In genomic region chr3:123657578-123657977, GRCh38 we compare ENCODE assay signal across 13 cellular contexts.
DNase-seq lines count a peak whose midpoint lies in the region; ATAC-seq and TF ChIP-seq lines count a peak whose summit lies in the region.
"Had no signal": no experiment of that assay in that cellular context is flagged by ENCODE, and none has a peak within 500 bp of the region (broad histone marks: within the 10 kb centered on the region; RNA-seq: fewer than 3 reads in every experiment).

No MANE protein-coding gene starts in this region.

- H3K4me3 ChIP-seq in muscle layer of colon (ENCODE audit: low read depth in 1 of 2, low read length in 2 of 2) (no peak overlapping the region), thyroid gland (replicated peaks in 1 of 3) (no peak overlapping the region)

- H3K36me3 ChIP-seq in muscle layer of colon (ENCODE audit: insufficient read depth, low read length) (peaks cover 71% of the 10 kb centered on the region), thyroid gland (no peaks in the 10 kb centered on the region)
- H3K36me3 ChIP-seq: BE2C had no signal

- H3K4me1 ChIP-seq in muscle layer of colon (ENCODE audit: insufficient read depth, low read length): peaks cover 95% of the 10 kb centered on the region
- peaks cover 67 to 72% of the 10 kb centered on the region in 2 donors for H3K4me1 ChIP-seq in thyroid gland

- H3K9me3 ChIP-seq in muscle layer of colon (ENCODE audit: low read length) (no peaks in the 10 kb centered on the region), thyroid gland (no peaks in the 10 kb centered on the region)

- H3K27ac ChIP-seq in angular gyrus (ENCODE audit: low read depth, low read length) (peak overlapping the region; percentile 37), muscle layer of colon (ENCODE audit: low read depth, low read length) (peak overlapping the region; percentile 89), thyroid gland (peak overlapping the region; percentile 87 to 99 (median 94))

- no peak for ATAC-seq in HG03378 (IDR thresholded peaks at IDR 0.05; ENCODE audit: unreplicated experiment)

- whole genome bisulfite sequencing in thyroid gland, 2 donors: 72 to 76% methylated on average over 5 of the region's 5 CpGs

- no peak for TF ChIP-seq POLR2A in thyroid gland (IDR thresholded peaks at IDR 0.05)

- H3K27me3 ChIP-seq in muscle layer of colon (ENCODE audit: control insufficient read depth in 1 of 2, insufficient read depth in 2 of 2, low read length in 2 of 2) (no peaks in the 10 kb centered on the region), thyroid gland (no peaks in the 10 kb centered on the region)
- H3K27me3 ChIP-seq: BE2C had no signal

- H3K9ac ChIP-seq in muscle layer of colon (ENCODE audit: low read length): no peak overlapping the region

- TF ChIP-seq CTCF in thyroid gland (IDR thresholded peaks at IDR 0.05): no peak

- DNase-seq in fibroblast of gingiva (ENCODE audit: low read depth): peak; percentile 52
- no peak for DNase-seq in thyroid gland
- DNase-seq in NCI-H774 (lab: John Stamatoyannopoulos, UW): no peak
- DNase-seq in GF-D8 (lab: John Stamatoyannopoulos, UW): no peak
- no peak for DNase-seq in AML-193 (lab: John Stamatoyannopoulos, UW)
- DNase-seq: BE2C, glutamatergic neuron, Karpas-422, NCI-H1694 treated with DMSO at 0.1 percent for 48 hours, NCI-H524 had no signal

- intact Hi-C loops in thyroid gland (cut with DNase I): no loop called here

Comparison
In these comparisons a context has a peak if more than half of its experiments do, and no peak if none do; other contexts are left out.
1. H3K27ac ChIP-seq: peak in every context shown above with its lines; median percentile 94 in thyroid gland; 89 in muscle layer of colon; 37 in angular gyrus.